29 cellular contexts compared by ENCODE assay signal in genomic region chr14:97107070-97107469, GRCh38.
DNase-seq lines count a peak whose midpoint lies in the region; ATAC-seq and TF ChIP-seq lines count a peak whose summit lies in the region.
"Had no signal": no experiment of that assay in that cellular context is flagged by ENCODE, and none has a peak within 500 bp of the region (broad histone marks: within the 10 kb centered on the region; RNA-seq: fewer than 3 reads in every experiment).

No MANE protein-coding gene starts in this region.

- H3K36me3 ChIP-seq in PC-3 (ENCODE audit: low read depth, low read length) (no peaks in the 10 kb centered on the region), left ventricle myocardium inferior (no peaks in the 10 kb centered on the region)
- H3K36me3 ChIP-seq: esophagus squamous epithelium, gastroesophageal sphincter, lower lobe of right lung, vagina had no signal

- H3K9me3 ChIP-seq in PC-3 (ENCODE audit: low read length) (no peaks in the 10 kb centered on the region), left ventricle myocardium inferior (replicated peaks) (peaks cover 29% of the 10 kb centered on the region)

- peak overlapping the region; percentile 97 for H3K9ac ChIP-seq in PC-3 (ENCODE audit: low read length)

- peak overlapping the region; percentile 100 for H3K27ac ChIP-seq in PC-3 (ENCODE audit: low read length)
- peak overlapping the region; percentile 32 for H3K27ac ChIP-seq in epithelial cell of prostate
- H3K27ac ChIP-seq in left ventricle myocardium inferior (replicated peaks) = no peak overlapping the region
- H3K27ac ChIP-seq: esophagus squamous epithelium, gastroesophageal sphincter, hepatocyte, lower lobe of right lung, vagina had no signal

- POLR2A ChIA-PET in PC-3 (lab: Charles Lee; ENCODE audit: unreplicated experiment) = interaction anchor here (0.6 to 1.0 kb wide), 3 partner anchors 20 to 46 kb away, joined by 3 to 4 read pairs (median 4); no protein-coding TSS in a partner anchor

- BruUV-seq in PC-3 (replicated peaks; lab: Mats Ljungman, UMichigan) = no TSS peak

- H3F3A ChIP-seq in PC-3 (ENCODE audit: low read length, unreplicated experiment) = peaks cover 7% of the 10 kb centered on the region

- H3K36me3 Mint-ChIP-seq in activated T-helper 1 cell treated with anti-CD3 and anti-CD28 coated beads, Interleukin-12 subunit alpha, Interleukin-12 subunit beta, Interleukin-2, Interleukin-4 antibody, amounts not matched to agents 30 ng/mL and 10 ng/mL and 1 ng/mL, durations not matched to agents 14 hours and 24 hours and 36 hours (ENCODE audit: low read depth) = no peaks in the 10 kb centered on the region
- H3K36me3 Mint-ChIP-seq: naive B cell had no signal

- peak; percentile 75 for ATAC-seq in PC-3
- ATAC-seq: activated CD4-positive, CD25-positive, alpha-beta regulatory T cell treated with anti-CD3 and anti-CD28 coated beads, Interleukin-2, amount 50 U/mL, for 24 hours; gastroesophageal sphincter; lower lobe of right lung; right cardiac atrium; SK-N-SH treated with all-trans-retinoic acid at 6 μM for 48 hours; T-helper 17 cell had no signal

- CTCF ChIA-PET in PC-3 (lab: Charles Lee) = interaction anchor here (0.6 to 1.0 kb wide), 3 partner anchors 29 to 111 kb away, joined by 3 to 4 read pairs (median 3); no protein-coding TSS in a partner anchor

- H3K4me2 ChIP-seq in PC-3 (ENCODE audit: low read length) = peak overlapping the region; percentile 55
- H3K4me2 ChIP-seq: smooth muscle cell had no signal

- intact Hi-C loops in PC-3 (cut with micrococcal nuclease) = loop anchor here (1.0 to 10.0 kb wide), 8 partner anchors 26 to 308 kb away; no protein-coding TSS in a partner anchor
- intact Hi-C loops in activated T-helper 1 cell treated with anti-CD3 and anti-CD28 coated beads, Interleukin-12 subunit alpha, Interleukin-12 subunit beta, Interleukin-2, Interleukin-4 antibody, amounts not matched to agents 30 ng/mL and 10 ng/mL and 1 ng/mL, durations not matched to agents 14 hours and 24 hours and 36 hours (cut with micrococcal nuclease) = no loop called here
- intact Hi-C loops in left ventricle myocardium inferior (cut with micrococcal nuclease) = no loop called here

- H3K4me3 ChIP-seq in AG09309 (ENCODE audit: control insufficient read depth, low read depth, low read length) = no peak overlapping the region
- peak overlapping the region; percentile 28; the same call in 1 of the 2 replicates for H3K4me3 ChIP-seq in PC-3 (ENCODE audit: low read length)
- H3K4me3 ChIP-seq in left ventricle myocardium inferior = no peak overlapping the region
- H3K4me3 ChIP-seq: esophagus squamous epithelium, gastroesophageal sphincter, hepatocyte, lower lobe of right lung, smooth muscle cell, vagina had no signal

- H3K4me3 Mint-ChIP-seq in activated T-helper 1 cell treated with anti-CD3 and anti-CD28 coated beads, Interleukin-12 subunit alpha, Interleukin-12 subunit beta, Interleukin-2, Interleukin-4 antibody, amounts not matched to agents 30 ng/mL and 10 ng/mL and 1 ng/mL, durations not matched to agents 14 hours and 24 hours and 36 hours = no peak overlapping the region
- H3K4me3 Mint-ChIP-seq: central memory CD8-positive, alpha-beta T cell; T-helper 17 cell had no signal

- H3K4me1 Mint-ChIP-seq in activated T-helper 1 cell treated with anti-CD3 and anti-CD28 coated beads, Interleukin-12 subunit alpha, Interleukin-12 subunit beta, Interleukin-2, Interleukin-4 antibody, amounts not matched to agents 30 ng/mL and 10 ng/mL and 1 ng/mL, durations not matched to agents 14 hours and 24 hours and 36 hours (ENCODE audit: low read depth) = no peaks in the 10 kb centered on the region
- H3K4me1 Mint-ChIP-seq: central memory CD8-positive, alpha-beta T cell; T-helper 17 cell had no signal

- TF ChIP-seq CTCF in AG09309 (IDR thresholded peaks at IDR 0.05; ENCODE audit: control insufficient read depth, insufficient read depth, low read depth, low read length, missing control alignments) (no peak), PC-3 (conservative IDR thresholded peaks at IDR 0.05; ENCODE audit: low read depth, low read length) (no peak), left ventricle myocardium inferior (IDR thresholded peaks at IDR 0.05; ENCODE audit: borderline replicate concordance) (no peak)

- H3K27me3 Mint-ChIP-seq in activated T-helper 1 cell treated with anti-CD3 and anti-CD28 coated beads, Interleukin-12 subunit alpha, Interleukin-12 subunit beta, Interleukin-2, Interleukin-4 antibody, amounts not matched to agents 30 ng/mL and 10 ng/mL and 1 ng/mL, durations not matched to agents 14 hours and 24 hours and 36 hours (ENCODE audit: insufficient read depth) = peaks cover 7% of the 10 kb centered on the region

- H3K4me1 ChIP-seq in PC-3 (ENCODE audit: insufficient read depth, low read length) (peaks cover 35% of the 10 kb centered on the region), left ventricle myocardium inferior (no peaks in the 10 kb centered on the region)
- H3K4me1 ChIP-seq: esophagus squamous epithelium, gastroesophageal sphincter, lower lobe of right lung, vagina had no signal

- no peaks in the 10 kb centered on the region for H3K27me3 ChIP-seq in PC-3 (ENCODE audit: low read length)
- H3K27me3 ChIP-seq in left ventricle myocardium inferior (ENCODE audit: low read depth) = peaks cover 39% of the 10 kb centered on the region
- H3K27me3 ChIP-seq: hepatocyte, vagina had no signal

- H2AFZ ChIP-seq in PC-3 (ENCODE audit: low read length) = no peak overlapping the region
- H2AFZ ChIP-seq: hepatocyte had no signal

- no peak overlapping the region for H3K27ac Mint-ChIP-seq in activated T-helper 1 cell treated with anti-CD3 and anti-CD28 coated beads, Interleukin-12 subunit alpha, Interleukin-12 subunit beta, Interleukin-2, Interleukin-4 antibody, amounts not matched to agents 30 ng/mL and 10 ng/mL and 1 ng/mL, durations not matched to agents 14 hours and 24 hours and 36 hours
- H3K27ac Mint-ChIP-seq: T-helper 17 cell had no signal

- H3K79me2 ChIP-seq in PC-3 (ENCODE audit: low read length) = no peaks in the 10 kb centered on the region
- H3K79me2 ChIP-seq: hepatocyte had no signal

- H3K9me2 ChIP-seq in PC-3 (replicated peaks; ENCODE audit: low read length) = no peaks in the 10 kb centered on the region

- DNase-seq in AG09309 (ENCODE audit: low read depth) (peak; percentile 21), GM04504 (ENCODE audit: low read depth) (peak; percentile 51), PC-3 (peak; percentile 99), epithelial cell of prostate (ENCODE audit: low read depth, low spot score) (no peak), amygdala (lab: John Stamatoyannopoulos, UW) (no peak), SKM-1 (lab: John Stamatoyannopoulos, UW; ENCODE audit: unreplicated experiment) (no peak), left ventricle myocardium inferior (no peak)
- DNase-seq in activated T-helper 1 cell treated with anti-CD3 and anti-CD28 coated beads, Interleukin-12 subunit alpha, Interleukin-12 subunit beta, Interleukin-2, Interleukin-4 antibody, amounts not matched to agents 30 ng/mL and 10 ng/mL and 1 ng/mL, durations not matched to agents 14 hours and 24 hours and 36 hours (ENCODE audit: low spot score) = no peak
- DNase-seq: activated CD4-positive, alpha-beta T cell treated with anti-CD3 and anti-CD28 coated beads, Interleukin-2, amount 50 U/mL, for 48 hours; activated naive CD4-positive, alpha-beta T cell treated with Interleukin-2 at 50 U/mL for 16 hours; esophagus squamous epithelium; GDM1; lower lobe of right lung; midbrain; naive B cell; NCI-H1694 treated with DMSO at 0.1 percent for 48 hours; NCI-H510A; posterior cingulate gyrus; right cardiac atrium; stimulated activated naive CD4-positive, alpha-beta T cell treated with Interleukin-2 at 50 U/mL for 16 hours; T-helper 17 cell had no signal

- H4K20me1 ChIP-seq in PC-3 (ENCODE audit: low read length) = no peaks in the 10 kb centered on the region
- H4K20me1 ChIP-seq: BLaER1 treated with 17β-estradiol and CSF1 and Interleukin-3, amounts not matched to agents 10 nM and 100 nM had no signal

- H3K9me3 Mint-ChIP-seq in activated T-helper 1 cell treated with anti-CD3 and anti-CD28 coated beads, Interleukin-12 subunit alpha, Interleukin-12 subunit beta, Interleukin-2, Interleukin-4 antibody, amounts not matched to agents 30 ng/mL and 10 ng/mL and 1 ng/mL, durations not matched to agents 14 hours and 24 hours and 36 hours = peaks cover 4% of the 10 kb centered on the region
- H3K9me3 Mint-ChIP-seq: central memory CD8-positive, alpha-beta T cell had no signal

Comparison
In these comparisons a context has a peak if more than half of its experiments do, and no peak if none do; other contexts are left out.
1. DNase-seq: peak in AG09309 (single experiment), GM04504 (single experiment) and PC-3 (single experiment); none in epithelial cell of prostate (single experiment), amygdala (0 of 56), activated T-helper 1 cell treated with anti-CD3 and anti-CD28 coated beads, Interleukin-12 subunit alpha, Interleukin-12 subunit beta, Interleukin-2, Interleukin-4 antibody, amounts not matched to agents 30 ng/mL and 10 ng/mL and 1 ng/mL, durations not matched to agents 14 hours and 24 hours and 36 hours (single experiment), SKM-1 (single experiment) and left ventricle myocardium inferior (single experiment).